In the genomic region with DNA sequence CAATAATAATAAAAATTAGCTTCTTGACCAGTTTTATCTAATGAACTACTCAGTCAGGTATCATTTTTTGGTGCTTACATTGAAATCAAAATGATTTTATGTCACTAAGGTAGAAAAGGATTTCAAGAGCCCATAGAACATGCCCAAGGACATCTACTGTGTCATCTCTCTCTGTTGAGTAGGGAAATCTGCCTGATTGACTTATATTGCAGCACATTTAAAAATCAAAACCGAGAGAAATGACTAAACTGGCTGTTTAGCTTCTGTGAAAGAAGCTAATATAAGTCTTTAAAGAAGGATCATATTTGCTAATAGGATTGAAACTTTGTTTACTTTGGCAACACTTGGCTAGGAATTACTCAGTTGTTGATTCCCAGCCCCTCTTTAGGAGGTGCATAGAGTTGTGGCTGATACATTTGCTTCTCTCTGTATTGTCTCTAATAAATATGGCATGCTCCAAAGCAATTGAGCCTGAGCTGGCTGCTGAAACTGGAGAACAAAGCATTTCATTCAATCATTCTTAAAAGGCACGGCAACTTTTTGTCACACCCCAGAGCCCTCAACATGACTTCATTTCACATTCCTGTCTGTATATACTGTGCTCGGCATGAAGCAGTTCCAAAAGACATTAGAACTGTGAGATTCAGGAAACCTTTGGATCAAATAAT, we compare ENCODE assay signal across 13 cellular contexts.
DNase-seq lines count a peak whose midpoint lies in the region; ATAC-seq, FAIRE-seq and TF ChIP-seq lines count a peak whose summit lies in the region.
"Had no signal": no experiment of that assay in that cellular context is flagged by ENCODE, and none has a peak within 500 bp of the region (broad histone marks: within the 10 kb centered on the region; RNA-seq: fewer than 3 reads in every experiment).

No MANE protein-coding gene starts in this region.

- H3K36me3 ChIP-seq in GM12878 (ENCODE audit: control insufficient read depth in 2 of 2, insufficient read depth in 2 of 2, low read length in 1 of 2), result no peaks in the 10 kb centered on the region
- no peaks in the 10 kb centered on the region for H3K36me3 ChIP-seq in SK-N-SH (replicated peaks in 1 of 2; ENCODE audit: control insufficient read depth in 1 of 2, insufficient read depth in 2 of 2, low read length in 1 of 2)
- H3K36me3 ChIP-seq: esophagus squamous epithelium had no signal

- H3K4me1 Mint-ChIP-seq in mesothelial cell of epicardium, result peaks cover 9% of the 10 kb centered on the region
- no peaks in the 10 kb centered on the region for H3K4me1 Mint-ChIP-seq in activated T-cell treated with anti-CD3 and anti-CD28 coated beads, Interleukin-2, amount 50 U/mL, for 24 hours (ENCODE audit: low read depth)
- H3K4me1 Mint-ChIP-seq: CD4-positive, CD25-positive, alpha-beta regulatory T cell; memory B cell had no signal

- H3K27ac Mint-ChIP-seq in mesothelial cell of epicardium, result peak overlapping the region; percentile 9
- H3K27ac Mint-ChIP-seq in activated T-cell treated with anti-CD3 and anti-CD28 coated beads, Interleukin-2, amount 50 U/mL, for 24 hours, result no peak overlapping the region
- H3K27ac Mint-ChIP-seq: activated naive CD8-positive, alpha-beta T cell; CD4-positive, CD25-positive, alpha-beta regulatory T cell; memory B cell had no signal

- H3K4me3 ChIP-seq in GM12878 (no peak overlapping the region), SK-N-SH (ENCODE audit: low read depth in 2 of 2, low read length in 1 of 2) (no peak overlapping the region)
- H3K4me3 ChIP-seq: esophagus squamous epithelium had no signal

- FAIRE-seq in GM12878 (lab: Jason Lieb, UNC), result no peak

- H3K79me2 ChIP-seq in GM12878 (ENCODE audit: control insufficient read depth, insufficient read depth, low read length) (no peaks in the 10 kb centered on the region), SK-N-SH (ENCODE audit: insufficient read depth) (no peaks in the 10 kb centered on the region)

- TF ChIP-seq RAD21 in GM12878 (IDR thresholded peaks at IDR 0.05; ENCODE audit: insufficient read depth, low read depth, low read length) (no peak), SK-N-SH (IDR thresholded peaks at IDR 0.05; ENCODE audit: low read length) (no peak)

- H3K27ac ChIP-seq in GM12878 (ENCODE audit: control insufficient read depth, insufficient read depth), result no peak overlapping the region
- H3K27ac ChIP-seq in SK-N-SH (ENCODE audit: low read depth in 2 of 2, low read length in 1 of 2), result no peak overlapping the region
- H3K27ac ChIP-seq: esophagus squamous epithelium, VCaP had no signal

- H3K9ac ChIP-seq in GM12878 (ENCODE audit: control insufficient read depth, insufficient read depth, low read length) (no peak overlapping the region), SK-N-SH (no peak overlapping the region)

- RAD21 ChIA-PET in GM12878 (lab: Charles Lee; ENCODE audit: unreplicated experiment), result interaction anchor here (1.0 to 1.8 kb wide), 2 partner anchors 34 to 67 kb away, joined by 3 read pairs; no protein-coding TSS in a partner anchor

- TF ChIP-seq EP300 in GM12878 (IDR thresholded peaks at IDR 0.05; ENCODE audit: borderline replicate concordance in 1 of 2, control insufficient read depth in 1 of 2, low read depth in 2 of 2, low read length in 2 of 2) (no peak), SK-N-SH (IDR thresholded peaks at IDR 0.05; ENCODE audit: borderline replicate concordance in 1 of 2, low read depth in 1 of 2, low read length in 1 of 2) (no peak)

- intact Hi-C loops in GM12878 (cut with micrococcal nuclease; ENCODE audit: unreplicated experiment), result no loop called here

- H3K36me3 Mint-ChIP-seq in mesothelial cell of epicardium, result no peaks in the 10 kb centered on the region
- H3K36me3 Mint-ChIP-seq in activated T-cell treated with anti-CD3 and anti-CD28 coated beads, Interleukin-2, amount 50 U/mL, for 24 hours (ENCODE audit: low read depth), result no peaks in the 10 kb centered on the region
- H3K36me3 Mint-ChIP-seq: activated naive CD8-positive, alpha-beta T cell; CD4-positive, CD25-positive, alpha-beta regulatory T cell; memory B cell had no signal

- H3K27me3 ChIP-seq in GM12878 (replicated peaks in 1 of 2; ENCODE audit: control insufficient read depth in 2 of 2, insufficient read depth in 2 of 2, low read length in 1 of 2), result no peaks in the 10 kb centered on the region
- H3K27me3 ChIP-seq in SK-N-SH (ENCODE audit: insufficient read depth), result no peaks in the 10 kb centered on the region
- H3K27me3 ChIP-seq: esophagus squamous epithelium had no signal

- no peak for TF ChIP-seq POLR2A in GM12878 (IDR thresholded peaks at IDR 0.05; ENCODE audit: low read depth, low read length)

- H3K9me2 ChIP-seq in SK-N-SH, result no peaks in the 10 kb centered on the region

- WGBS in GM12878 (ENCODE audit: insufficient coverage, insufficient replicate concordance, low lambda C conversion rate, missing lambda C conversion rate), result 13% methylated on average over 3 of the region's 3 CpGs
- 44% methylated on average over 3 of the region's 3 CpGs for WGBS in SK-N-SH (ENCODE audit: low lambda C conversion rate)

- H3K27me3 Mint-ChIP-seq in mesothelial cell of epicardium (ENCODE audit: low read depth), result no peaks in the 10 kb centered on the region
- H3K27me3 Mint-ChIP-seq in activated T-cell treated with anti-CD3 and anti-CD28 coated beads, Interleukin-2, amount 50 U/mL, for 24 hours, result no peaks in the 10 kb centered on the region
- H3K27me3 Mint-ChIP-seq: activated naive CD8-positive, alpha-beta T cell; CD4-positive, CD25-positive, alpha-beta regulatory T cell; memory B cell had no signal

- POLR2A ChIA-PET in GM12878 (lab: Charles Lee), result no interaction called here
- POLR2A ChIA-PET in SK-N-SH (lab: Yijun Ruan, JAX), result no interaction called here

- ATAC-seq in GM18511 (IDR thresholded peaks at IDR 0.05; ENCODE audit: unreplicated experiment), result peak; percentile 50
- ATAC-seq in GM12878, result peak; percentile 84
- no peak for ATAC-seq in omental fat pad (ENCODE audit: low FRiP score)

- peak; percentile 11 for DNase-seq in NCI-H128 (lab: John Stamatoyannopoulos, UW; ENCODE audit: unreplicated experiment)
- no peak for DNase-seq in GM12878 (ENCODE audit: low read depth, low spot score)
- no peak for DNase-seq in mesothelial cell of epicardium (ENCODE audit: low spot score in 2 of 2, unreplicated experiment in 2 of 2)
- DNase-seq in ecto neural progenitor cell (ENCODE audit: low spot score), result no peak
- DNase-seq in omental fat pad (ENCODE audit: low spot score), result no peak
- DNase-seq in SK-N-SH, result no peak
- no peak for DNase-seq in activated T-cell treated with anti-CD3 and anti-CD28 coated beads, Interleukin-2, amount 50 U/mL, for 24 hours
- DNase-seq: CD4-positive, CD25-positive, alpha-beta regulatory T cell; esophagus squamous epithelium had no signal

- H3K4me2 ChIP-seq in GM12878 (ENCODE audit: control insufficient read depth, insufficient read depth) (no peak overlapping the region), SK-N-SH (no peak overlapping the region)

- H4K20me1 ChIP-seq in GM12878 (ENCODE audit: control insufficient read depth, insufficient read depth), result no peaks in the 10 kb centered on the region
- no peaks in the 10 kb centered on the region for H4K20me1 ChIP-seq in SK-N-SH (ENCODE audit: insufficient read depth)

- no peaks in the 10 kb centered on the region for H3F3A ChIP-seq in SK-N-SH (replicated peaks; ENCODE audit: insufficient read depth)

- H2AFZ ChIP-seq in GM12878 (ENCODE audit: control insufficient read depth, low read depth, low read length) (no peak overlapping the region), SK-N-SH (ENCODE audit: low read depth) (no peak overlapping the region)

- SMC1A ChIA-PET in GM12878 (lab: Charles Lee; ENCODE audit: uncharacterized antibody, unreplicated experiment), result interaction anchor here (0.7 to 1.6 kb wide), 2 partner anchors 8 to 694 kb away, joined by 3 to 4 read pairs; no protein-coding TSS in a partner anchor

- H3K9me3 ChIP-seq in GM12878 (replicated peaks; ENCODE audit: control insufficient read depth, insufficient read depth, low read length) (no peaks in the 10 kb centered on the region), SK-N-SH (peaks cover 5% of the 10 kb centered on the region; the same call in 1 of the 2 replicates)
- H3K9me3 ChIP-seq: esophagus squamous epithelium had no signal

- H3K4me3 Mint-ChIP-seq in mesothelial cell of epicardium, result no peak overlapping the region
- H3K4me3 Mint-ChIP-seq in activated T-cell treated with anti-CD3 and anti-CD28 coated beads, Interleukin-2, amount 50 U/mL, for 24 hours, result no peak overlapping the region
- H3K4me3 Mint-ChIP-seq: activated naive CD8-positive, alpha-beta T cell; CD4-positive, CD25-positive, alpha-beta regulatory T cell; memory B cell had no signal

- H3K9me3 Mint-ChIP-seq in mesothelial cell of epicardium, result no peaks in the 10 kb centered on the region
- peaks cover 3% of the 10 kb centered on the region for H3K9me3 Mint-ChIP-seq in activated T-cell treated with anti-CD3 and anti-CD28 coated beads, Interleukin-2, amount 50 U/mL, for 24 hours

- BruUV-seq in GM12878 (replicated peaks; lab: Mats Ljungman, UMichigan), result no TSS peak

- in situ Hi-C loops in GM12878 (cut with MboI), result no loop called here

- TF ChIP-seq CTCF in GM12878 (IDR thresholded peaks at IDR 0.05 in 2 of 3, conservative IDR thresholded peaks at IDR 0.05 in 1 of 3; ENCODE audit: control insufficient read depth in 2 of 3, extremely low read depth in 1 of 3, insufficient read depth in 1 of 3, low read depth in 3 of 3, low read length in 3 of 3), result no peak
- no peak for TF ChIP-seq CTCF in mesothelial cell of epicardium (IDR thresholded peaks at IDR 0.05; ENCODE audit: unreplicated experiment)
- no peak for TF ChIP-seq CTCF in omental fat pad (IDR thresholded peaks at IDR 0.05)
- TF ChIP-seq CTCF in SK-N-SH (IDR thresholded peaks at IDR 0.05), result no peak

- CTCF ChIA-PET in GM12878 (lab: Yijun Ruan, JAX), result interaction anchor here (1.5 to 1.8 kb wide), 2 partner anchors 15 to 56 kb away, joined by 3 read pairs; no protein-coding TSS in a partner anchor
- CTCF ChIA-PET in SK-N-SH (lab: Yijun Ruan, JAX), result interaction anchor here (1.0 kb wide), 1 partner anchor 13 kb away, joined by 4 read pairs; no protein-coding TSS in a partner anchor

- H3K4me1 ChIP-seq in GM12878 (ENCODE audit: control insufficient read depth, insufficient read depth, low read length), result no peaks in the 10 kb centered on the region
- H3K4me1 ChIP-seq in SK-N-SH (ENCODE audit: control insufficient read depth in 1 of 2, insufficient read depth in 2 of 2, low read depth in 1 of 2, low read length in 1 of 2), result no peaks in the 10 kb centered on the region; a peak in 1 of 4 replicates
- H3K4me1 ChIP-seq: esophagus squamous epithelium had no signal

TF ChIP-seq in GM12878, 131 proteins besides CTCF, POLR2A, EP300 and RAD21 (continues in another document):
- TF ChIP-seq ATF7 (IDR thresholded peaks at IDR 0.05; ENCODE audit: low read depth), result peak; percentile 30; the same call in 1 of the 2 replicates

TF ChIP-seq in SK-N-SH, 30 proteins besides CTCF, POLR2A, EP300 and RAD21 (continues in another document):
- TF ChIP-seq GABPA (IDR thresholded peaks at IDR 0.05; ENCODE audit: low read depth), result no peak
